In the genomic region with DNA sequence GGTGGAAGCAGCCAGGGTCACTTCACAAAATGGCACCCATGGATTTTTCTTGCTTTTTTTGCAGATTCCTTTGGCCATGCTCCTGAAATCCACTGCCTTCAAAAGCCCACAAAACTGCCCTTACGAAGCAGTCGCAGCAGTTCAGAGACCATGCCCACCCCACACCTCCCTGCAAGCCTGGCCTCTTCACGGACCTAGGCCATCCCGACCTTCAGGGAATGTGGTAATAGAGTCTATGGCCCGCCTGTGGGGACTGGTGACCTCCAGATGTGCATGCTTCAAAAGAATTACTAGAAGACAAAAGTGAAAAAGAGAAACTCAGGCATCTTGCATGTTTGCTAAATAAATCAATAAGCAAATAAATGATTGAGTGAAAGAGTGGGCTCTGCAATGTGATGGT, we compare ENCODE assay signal across 14 cellular contexts.
DNase-seq lines count a peak whose midpoint lies in the region; ATAC-seq, FAIRE-seq and TF ChIP-seq lines count a peak whose summit lies in the region.
"Had no signal": no experiment of that assay in that cellular context is flagged by ENCODE, and none has a peak within 500 bp of the region (broad histone marks: within the 10 kb centered on the region; RNA-seq: fewer than 3 reads in every experiment).

No MANE protein-coding gene starts in this region.

- H3K4me3 Mint-ChIP-seq in nephron progenitor cell (no peak overlapping the region), progenitor cell of endocrine pancreas (ENCODE audit: low read depth) (peak overlapping the region; percentile 3)
- no peak overlapping the region for H3K4me3 Mint-ChIP-seq in stimulated activated naive CD8-positive, alpha-beta T cell treated with anti-CD3 and anti-CD28 coated beads, Interleukin-15, amount 100 ng/mL, for 72 hours
- H3K4me3 Mint-ChIP-seq: CD4-positive, CD25-positive, alpha-beta regulatory T cell had no signal

- peaks cover 0 to 19% of the 10 kb centered on the region in 2 experiments; a peak in 3 of 5 replicates for H3K27me3 ChIP-seq in HepG2 (ENCODE audit: control insufficient read depth in 1 of 2, insufficient read depth in 2 of 2, low read length in 2 of 2)
- no peaks in the 10 kb centered on the region for H3K27me3 ChIP-seq in right lobe of liver
- no peaks in the 10 kb centered on the region for H3K27me3 ChIP-seq in aorta (ENCODE audit: control insufficient read depth in 1 of 2, insufficient read depth in 2 of 2, low read length in 1 of 2)
- H3K27me3 ChIP-seq: BLaER1 treated with 17β-estradiol and CSF1 and Interleukin-3, amounts not matched to agents 10 nM and 100 nM had no signal

- H3K36me3 ChIP-seq in HepG2 (replicated peaks in 1 of 2; ENCODE audit: control insufficient read depth in 1 of 2, insufficient read depth in 2 of 2, low read length in 2 of 2) (no peaks in the 10 kb centered on the region), right lobe of liver (no peaks in the 10 kb centered on the region), aorta (ENCODE audit: control insufficient read depth in 1 of 2, insufficient read depth in 2 of 2, low read length in 1 of 2) (no peaks in the 10 kb centered on the region)
- H3K36me3 ChIP-seq: BLaER1 treated with 17β-estradiol and CSF1 and Interleukin-3, amounts not matched to agents 10 nM and 100 nM; HAP-1 had no signal

- no peak for TF ChIP-seq CTCF in HepG2 (CRISPR knock-in tag; IDR thresholded peaks at IDR 0.05)
- TF ChIP-seq CTCF in right lobe of liver (IDR thresholded peaks at IDR 0.05), result no peak
- no peak for TF ChIP-seq CTCF in nephron progenitor cell (IDR thresholded peaks at IDR 0.05)
- no peak for TF ChIP-seq CTCF in progenitor cell of endocrine pancreas (IDR thresholded peaks at IDR 0.05; ENCODE audit: unreplicated experiment)

- no peaks in the 10 kb centered on the region for H3K79me2 ChIP-seq in HepG2 (ENCODE audit: insufficient read depth, low read length)

- H3K4me3 ChIP-seq in HepG2 (replicated peaks in 1 of 3; ENCODE audit: insufficient read depth in 1 of 3, low read depth in 2 of 3, low read length in 3 of 3), result no peak overlapping the region
- H3K4me3 ChIP-seq in right lobe of liver, result no peak overlapping the region
- H3K4me3 ChIP-seq in aorta (ENCODE audit: low read length in 2 of 2), result no peak overlapping the region
- H3K4me3 ChIP-seq: BLaER1 treated with 17β-estradiol and CSF1 and Interleukin-3, amounts not matched to agents 10 nM and 100 nM; HAP-1 had no signal

- intact Hi-C loops in HepG2 (cut with micrococcal nuclease; ENCODE audit: unreplicated experiment) (no loop called here), right lobe of liver (cut with DNase I) (no loop called here), aorta (cut with DNase I) (no loop called here)

- H3K9me3 Mint-ChIP-seq in nephron progenitor cell (peaks cover 9% of the 10 kb centered on the region), progenitor cell of endocrine pancreas (ENCODE audit: low read depth) (peaks cover 3% of the 10 kb centered on the region)
- no peaks in the 10 kb centered on the region for H3K9me3 Mint-ChIP-seq in stimulated activated naive CD8-positive, alpha-beta T cell treated with anti-CD3 and anti-CD28 coated beads, Interleukin-15, amount 100 ng/mL, for 72 hours

- DNase-seq in HepG2 (ENCODE audit: low spot score), result no peak
- DNase-seq in right lobe of liver, result no peak
- DNase-seq in nephron progenitor cell, result no peak
- no peak for DNase-seq in progenitor cell of endocrine pancreas (ENCODE audit: low spot score, unreplicated experiment)
- no peak for DNase-seq in aorta
- no peak for DNase-seq in stimulated activated naive CD8-positive, alpha-beta T cell treated with anti-CD3 and anti-CD28 coated beads, Interleukin-15, amount 100 ng/mL, for 72 hours
- DNase-seq in NCI-H510A (lab: John Stamatoyannopoulos, UW), result no peak
- DNase-seq: ACHN; Calu3; CD4-positive, CD25-positive, alpha-beta regulatory T cell; DMS 273 treated with DMSO at 0.1 percent for 48 hours had no signal

- H3K27ac ChIP-seq in HepG2 (ENCODE audit: extremely low read length, insufficient read depth, low read length) (no peak overlapping the region), right lobe of liver (no peak overlapping the region), aorta (ENCODE audit: low read depth in 1 of 2, low read length in 2 of 2) (no peak overlapping the region)
- H3K27ac ChIP-seq: BLaER1 treated with 17β-estradiol and CSF1 and Interleukin-3, amounts not matched to agents 10 nM and 100 nM had no signal

- H3K27me3 Mint-ChIP-seq in nephron progenitor cell (ENCODE audit: low read depth, poor library complexity) (peaks cover 2% of the 10 kb centered on the region), progenitor cell of endocrine pancreas (no peaks in the 10 kb centered on the region)
- H3K27me3 Mint-ChIP-seq in stimulated activated naive CD8-positive, alpha-beta T cell treated with anti-CD3 and anti-CD28 coated beads, Interleukin-15, amount 100 ng/mL, for 72 hours, result no peaks in the 10 kb centered on the region

- in situ Hi-C loops in HepG2 (cut with HindIII; ENCODE audit: extremely low pct_ligation_motif_present, low pct_unique_long_range_greater_than_20kb), result no loop called here

- no TSS peak for BruUV-seq in HepG2 (replicated peaks; lab: Mats Ljungman, UMichigan)

- no peak overlapping the region for H2AFZ ChIP-seq in HepG2 (ENCODE audit: low read length)

- H3K4me2 ChIP-seq in HepG2 (ENCODE audit: low read depth, low read length), result no peak overlapping the region
- H3K4me2 ChIP-seq: BLaER1 treated with 17β-estradiol and CSF1 and Interleukin-3, amounts not matched to agents 10 nM and 100 nM had no signal

- ATAC-seq in HepG2, result peak; percentile 73
- no peak for ATAC-seq in right lobe of liver
- ATAC-seq in aorta (ENCODE audit: low FRiP score), result no peak
- ATAC-seq in stimulated activated naive CD8-positive, alpha-beta T cell treated with anti-CD3 and anti-CD28 coated beads, Interleukin-15, amount 100 ng/mL, for 72 hours, result no peak

- no peaks in the 10 kb centered on the region for H3K4me1 ChIP-seq in HepG2 (ENCODE audit: insufficient read depth, low read length)
- no peaks in the 10 kb centered on the region for H3K4me1 ChIP-seq in right lobe of liver
- no peaks in the 10 kb centered on the region for H3K4me1 ChIP-seq in aorta (ENCODE audit: control insufficient read depth in 1 of 2, insufficient read depth in 2 of 2, low read length in 2 of 2)
- H3K4me1 ChIP-seq: BLaER1 treated with 17β-estradiol and CSF1 and Interleukin-3, amounts not matched to agents 10 nM and 100 nM; HAP-1 had no signal

- peak overlapping the region; percentile 16 for H3K27ac Mint-ChIP-seq in nephron progenitor cell
- H3K27ac Mint-ChIP-seq in progenitor cell of endocrine pancreas, result no peak overlapping the region
- peak overlapping the region in 1 of 2 donors; percentile 44 for H3K27ac Mint-ChIP-seq in stimulated activated naive CD8-positive, alpha-beta T cell treated with anti-CD3 and anti-CD28 coated beads, Interleukin-15, amount 100 ng/mL, for 72 hours
- H3K27ac Mint-ChIP-seq: CD4-positive, CD25-positive, alpha-beta regulatory T cell had no signal

- peaks cover 31% of the 10 kb centered on the region for H3K4me1 Mint-ChIP-seq in nephron progenitor cell
- peaks cover 20% of the 10 kb centered on the region for H3K4me1 Mint-ChIP-seq in progenitor cell of endocrine pancreas (ENCODE audit: low read depth)
- H3K4me1 Mint-ChIP-seq in stimulated activated naive CD8-positive, alpha-beta T cell treated with anti-CD3 and anti-CD28 coated beads, Interleukin-15, amount 100 ng/mL, for 72 hours, result no peaks in the 10 kb centered on the region
- H3K4me1 Mint-ChIP-seq: CD4-positive, CD25-positive, alpha-beta regulatory T cell had no signal

- CTCF ChIA-PET in HepG2 (lab: Yijun Ruan, JAX; ENCODE audit: low intra/inter-chr PET ratio, low total read pairs), result no interaction called here

- TF ChIP-seq EP300 in HepG2 (IDR thresholded peaks at IDR 0.05; ENCODE audit: low read depth in 2 of 2, low read length in 2 of 2), result no peak
- TF ChIP-seq EP300 in HepG2 (CRISPR knock-in tag; IDR thresholded peaks at IDR 0.05; ENCODE audit: borderline replicate concordance), result no peak

- no peaks in the 10 kb centered on the region for H3K9me3 ChIP-seq in HepG2 (ENCODE audit: low read length)
- H3K9me3 ChIP-seq in right lobe of liver, result no peaks in the 10 kb centered on the region
- no peaks in the 10 kb centered on the region for H3K9me3 ChIP-seq in aorta (ENCODE audit: control insufficient read depth, low read length)
- H3K9me3 ChIP-seq: BLaER1 treated with 17β-estradiol and CSF1 and Interleukin-3, amounts not matched to agents 10 nM and 100 nM had no signal

- TF ChIP-seq POLR2A in HepG2 (IDR thresholded peaks at IDR 0.05; ENCODE audit: insufficient read depth in 1 of 2, low read depth in 2 of 2, low read length in 2 of 2), result no peak
- TF ChIP-seq POLR2A in right lobe of liver (IDR thresholded peaks at IDR 0.05), result no peak

- no peak for FAIRE-seq in HepG2 (lab: Jason Lieb, UNC)
- FAIRE-seq: H1 had no signal

- no peak for TF ChIP-seq RAD21 in HepG2 (CRISPR knock-in tag; IDR thresholded peaks at IDR 0.05)

- H4K20me1 ChIP-seq in HepG2 (ENCODE audit: insufficient read depth, low read length), result no peaks in the 10 kb centered on the region
- H4K20me1 ChIP-seq: BLaER1 treated with 17β-estradiol and CSF1 and Interleukin-3, amounts not matched to agents 10 nM and 100 nM had no signal

- POLR2A ChIA-PET in HepG2 (lab: Yijun Ruan, JAX), result no interaction called here

- no peak overlapping the region for H3K9ac ChIP-seq in HepG2 (ENCODE audit: insufficient read depth, low read depth, low read length)
- H3K9ac ChIP-seq: BLaER1 treated with 17β-estradiol and CSF1 and Interleukin-3, amounts not matched to agents 10 nM and 100 nM had no signal

- 14% methylated on average over 5 of the region's 5 CpGs for WGBS in HepG2 (ENCODE audit: low lambda C conversion rate)
- 53% methylated on average over 3 of the region's 5 CpGs for WGBS in right lobe of liver (ENCODE audit: insufficient coverage, low coverage, low lambda C conversion rate, missing lambda C conversion rate)
- WGBS in aorta, 2 donors, result 88 to 97% methylated on average over 5 of the region's 5 CpGs

- H3K36me3 Mint-ChIP-seq in nephron progenitor cell (ENCODE audit: low read depth) (peaks cover 5% of the 10 kb centered on the region), progenitor cell of endocrine pancreas (ENCODE audit: insufficient read depth) (no peaks in the 10 kb centered on the region)
- H3K36me3 Mint-ChIP-seq: CD4-positive, CD25-positive, alpha-beta regulatory T cell had no signal

TF ChIP-seq in HepG2, 621 proteins besides CTCF, POLR2A, EP300 and RAD21 (continues in another document):
- TF ChIP-seq, protein P1, sequence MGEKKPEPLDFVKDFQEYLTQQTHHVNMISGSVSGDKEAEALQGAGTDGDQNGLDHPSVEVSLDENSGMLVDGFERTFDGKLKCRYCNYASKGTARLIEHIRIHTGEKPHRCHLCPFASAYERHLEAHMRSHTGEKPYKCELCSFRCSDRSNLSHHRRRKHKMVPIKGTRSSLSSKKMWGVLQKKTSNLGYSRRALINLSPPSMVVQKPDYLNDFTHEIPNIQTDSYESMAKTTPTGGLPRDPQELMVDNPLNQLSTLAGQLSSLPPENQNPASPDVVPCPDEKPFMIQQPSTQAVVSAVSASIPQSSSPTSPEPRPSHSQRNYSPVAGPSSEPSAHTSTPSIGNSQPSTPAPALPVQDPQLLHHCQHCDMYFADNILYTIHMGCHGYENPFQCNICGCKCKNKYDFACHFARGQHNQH (CRISPR knock-in tag; IDR thresholded peaks at IDR 0.05), result no peak
- TF ChIP-seq MXD4 (CRISPR knock-in tag; IDR thresholded peaks at IDR 0.05) (no peak), BCL6 (CRISPR knock-in tag; IDR thresholded peaks at IDR 0.05) (peak; percentile 58)
